In the genomic region with DNA sequence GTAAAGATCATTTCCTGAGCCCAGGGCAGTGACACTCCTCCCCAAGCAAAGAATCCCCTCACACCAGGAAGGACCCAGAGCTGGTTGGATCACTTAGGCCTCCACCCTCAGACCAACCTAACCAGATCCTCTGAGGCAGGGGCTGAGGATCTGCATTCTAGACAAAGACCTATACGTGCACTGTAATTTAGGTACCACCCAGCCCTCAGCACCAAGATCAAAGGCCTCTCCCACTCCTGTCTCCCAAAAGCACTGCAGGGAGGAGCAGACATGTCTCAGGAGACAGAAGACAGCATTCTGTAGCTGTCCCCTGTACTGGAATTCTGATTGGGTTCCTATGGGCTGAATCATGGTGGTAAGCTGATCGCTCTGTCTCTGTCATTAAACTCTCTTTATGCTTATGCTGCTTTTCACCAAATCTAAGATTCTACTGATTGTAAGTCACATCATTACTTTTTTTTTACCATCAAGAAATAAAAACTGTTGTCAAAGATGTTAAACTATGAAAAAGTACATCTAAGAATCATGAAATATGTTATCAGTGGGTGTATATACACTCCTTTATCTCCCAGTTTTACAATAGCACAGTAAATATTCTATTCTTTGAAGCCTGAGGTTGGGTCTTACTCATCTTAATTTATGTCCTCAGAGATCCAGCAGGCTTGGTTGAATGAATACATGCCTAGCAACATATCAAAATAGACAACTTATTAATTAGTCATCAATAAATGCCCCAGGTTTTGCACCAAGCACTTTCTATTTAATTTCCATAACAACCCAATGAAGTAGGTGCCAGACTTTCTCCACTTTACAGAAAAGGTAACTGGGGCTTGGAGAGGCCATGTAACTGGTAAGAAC, we compare ENCODE assay signal across 16 cellular contexts. TPM values are rescaled to one million over a fixed set of nuclear protein-coding genes. Genes with fewer than 3 reads are reported as not detected.
DNase-seq lines count a peak whose midpoint lies in the region; ATAC-seq, FAIRE-seq and TF ChIP-seq lines count a peak whose summit lies in the region.
"Had no signal": no experiment of that assay in that cellular context is flagged by ENCODE, and none has a peak within 500 bp of the region (broad histone marks: within the 10 kb centered on the region; RNA-seq: fewer than 3 reads in every experiment).

No MANE protein-coding gene starts in this region.

- POLR2A ChIA-PET in K562 (lab: Yijun Ruan, JAX), result interaction anchor here (0.6 to 0.8 kb wide), 2 partner anchors 192 to 337 kb away, joined by 3 to 4 read pairs; no protein-coding TSS in a partner anchor

- H3K4me3 Mint-ChIP-seq in HFFc6 (peak overlapping the region; percentile 35), mesothelial cell of epicardium (no peak overlapping the region)
- no peak overlapping the region for H3K4me3 Mint-ChIP-seq in effector memory CD8-positive, alpha-beta T cell
- H3K4me3 Mint-ChIP-seq: activated T-cell treated with anti-CD3 and anti-CD28 coated beads, Interleukin-2, amount 50 U/mL, for 24 hours had no signal

- peak; percentile 11 for FAIRE-seq in K562 (lab: Jason Lieb, UNC)
- FAIRE-seq: pancreas had no signal

- in situ Hi-C loops in K562 (cut with MboI), result loop anchor here (5.0 kb wide), 1 partner anchor 235 kb away; no protein-coding TSS in a partner anchor

- no peak overlapping the region for H3K27ac ChIP-seq in K562 (ENCODE audit: extremely low read depth, low read depth, low read length)
- H3K27ac ChIP-seq: colonic mucosa, pancreas, RWPE1, stomach had no signal

- WGBS in K562 (ENCODE audit: insufficient coverage, low coverage, missing lambda C conversion rate), result 4% methylated on average over 2 of the region's 2 CpGs

- no peak overlapping the region; a peak in 1 of 4 replicates for H3K9ac ChIP-seq in K562 (ENCODE audit: insufficient read depth in 1 of 2, low read depth in 2 of 2, low read length in 2 of 2)

- H3K27me3 ChIP-seq in K562 (ENCODE audit: control insufficient read depth in 2 of 2, insufficient read depth in 2 of 2, low read length in 2 of 2), result peaks cover 14 to 36% of the 10 kb centered on the region in 2 experiments
- H3K27me3 ChIP-seq: colonic mucosa, heart right ventricle, pancreas, stomach had no signal

- no peaks in the 10 kb centered on the region for H3K4me1 ChIP-seq in K562 (replicated peaks in 1 of 2; ENCODE audit: control insufficient read depth in 2 of 2, insufficient read depth in 2 of 2, low read length in 2 of 2)
- H3K4me1 ChIP-seq: colonic mucosa, pancreas had no signal

- no peak for TF ChIP-seq RAD21 in K562 (CRISPR knock-in tag; conservative IDR thresholded peaks at IDR 0.05 in 1 of 2, IDR thresholded peaks at IDR 0.05 in 1 of 2)

- TF ChIP-seq POLR2A in K562 (conservative IDR thresholded peaks at IDR 0.05), result no peak

- TF ChIP-seq CTCF in HFFc6 (IDR thresholded peaks at IDR 0.05), result no peak
- TF ChIP-seq CTCF in K562 (IDR thresholded peaks at IDR 0.05 in 2 of 3, conservative IDR thresholded peaks at IDR 0.05 in 1 of 3; ENCODE audit: insufficient read depth in 2 of 3, low read depth in 1 of 3, low read length in 3 of 3), result no peak
- no peak for TF ChIP-seq CTCF in mesothelial cell of epicardium (IDR thresholded peaks at IDR 0.05; ENCODE audit: unreplicated experiment)

- peak; percentile 47 for DNase-seq in AG08395 (ENCODE audit: low spot score)
- DNase-seq in HFFc6, result peak; percentile 68
- no peak for DNase-seq in K562 (ENCODE audit: extremely low read depth in 1 of 4, low spot score in 3 of 4)
- no peak for DNase-seq in mesothelial cell of epicardium (ENCODE audit: low spot score in 2 of 2, unreplicated experiment in 2 of 2)
- DNase-seq in NOMO-1 (lab: John Stamatoyannopoulos, UW; ENCODE audit: unreplicated experiment in 2 of 2), result no peak
- DNase-seq in DMS53 (lab: John Stamatoyannopoulos, UW), result no peak
- no peak for DNase-seq in GDM1 (lab: John Stamatoyannopoulos, UW)
- no peak for DNase-seq in effector memory CD8-positive, alpha-beta T cell
- DNase-seq: activated T-cell treated with anti-CD3 and anti-CD28 coated beads, Interleukin-2, amount 50 U/mL, for 24 hours; AML-193; colonic mucosa; heart right ventricle; mucosa of descending colon; pancreas; stomach had no signal

- H3K36me3 Mint-ChIP-seq in HFFc6 (ENCODE audit: low read depth) (peaks cover 9% of the 10 kb centered on the region; the same call in 1 of the 2 replicates), mesothelial cell of epicardium (peaks cover 2% of the 10 kb centered on the region)
- no peaks in the 10 kb centered on the region for H3K36me3 Mint-ChIP-seq in effector memory CD8-positive, alpha-beta T cell (ENCODE audit: insufficient read depth)

- BruUV-seq in K562 (replicated peaks; lab: Mats Ljungman, UMichigan), result no TSS peak

- H3K27ac Mint-ChIP-seq in HFFc6, result no peak overlapping the region; the same call in none of the 2 replicates
- peak overlapping the region; percentile 75 for H3K27ac Mint-ChIP-seq in mesothelial cell of epicardium
- no peak overlapping the region for H3K27ac Mint-ChIP-seq in effector memory CD8-positive, alpha-beta T cell
- H3K27ac Mint-ChIP-seq: activated T-cell treated with anti-CD3 and anti-CD28 coated beads, Interleukin-2, amount 50 U/mL, for 24 hours had no signal

- intact Hi-C loops in K562 (cut with micrococcal nuclease), result loop anchor here (5.0 kb wide), 2 partner anchors 255 to 435 kb away; no protein-coding TSS in a partner anchor

- H3K4me2 ChIP-seq in K562 (ENCODE audit: insufficient read depth, low read length), result no peak overlapping the region

- H2AFZ ChIP-seq in K562 (ENCODE audit: low read depth, low read length), result no peak overlapping the region

- H3K9me3 Mint-ChIP-seq in HFFc6 (peaks cover 14% of the 10 kb centered on the region), mesothelial cell of epicardium (peaks cover 9% of the 10 kb centered on the region)
- H3K9me3 Mint-ChIP-seq in effector memory CD8-positive, alpha-beta T cell, result no peaks in the 10 kb centered on the region
- H3K9me3 Mint-ChIP-seq: activated T-cell treated with anti-CD3 and anti-CD28 coated beads, Interleukin-2, amount 50 U/mL, for 24 hours had no signal

- H3K27me3 Mint-ChIP-seq in HFFc6 (ENCODE audit: insufficient read depth), result no peaks in the 10 kb centered on the region
- H3K27me3 Mint-ChIP-seq in mesothelial cell of epicardium (ENCODE audit: low read depth), result peaks cover 13% of the 10 kb centered on the region
- H3K27me3 Mint-ChIP-seq in effector memory CD8-positive, alpha-beta T cell, result peaks cover 16 to 46% of the 10 kb centered on the region in 2 donors

- no peak for ATAC-seq in K562
- no peak for ATAC-seq in effector memory CD8-positive, alpha-beta T cell (replicated peaks)
- ATAC-seq: heart right ventricle, mucosa of descending colon, pancreas had no signal

- H3K4me1 Mint-ChIP-seq in HFFc6 (ENCODE audit: low read depth) (peaks cover 57% of the 10 kb centered on the region; the same call in 1 of the 2 replicates), mesothelial cell of epicardium (peaks cover 19% of the 10 kb centered on the region)
- peaks cover 0 to 3% of the 10 kb centered on the region in 2 donors for H3K4me1 Mint-ChIP-seq in effector memory CD8-positive, alpha-beta T cell (ENCODE audit: low read depth in 2 of 2)

- CTCF ChIA-PET in K562 (lab: Yijun Ruan, JAX; ENCODE audit: low intra/inter-chr PET ratio), result interaction anchor here (0.7 kb wide), 1 partner anchor 254 kb away, joined by 3 read pairs; no protein-coding TSS in a partner anchor

- no peaks in the 10 kb centered on the region for H3K9me1 ChIP-seq in K562 (ENCODE audit: control insufficient read depth, insufficient read depth, low read length)

- H3K4me3 ChIP-seq in K562, result no peak overlapping the region
- H3K4me3 ChIP-seq: colonic mucosa, heart right ventricle, mucosa of descending colon, pancreas, stomach had no signal

- H3K79me2 ChIP-seq in K562 (ENCODE audit: control insufficient read depth, insufficient read depth, low read length), result no peaks in the 10 kb centered on the region

- H4K20me1 ChIP-seq in K562 (replicated peaks; ENCODE audit: control insufficient read depth, insufficient read depth, low read length), result no peaks in the 10 kb centered on the region; the same call in 1 of the 2 replicates

- H3K9me3 ChIP-seq in K562 (replicated peaks; ENCODE audit: control insufficient read depth, insufficient read depth, low read depth, low read length), result no peaks in the 10 kb centered on the region
- H3K9me3 ChIP-seq: colonic mucosa, heart right ventricle, mucosa of descending colon, pancreas, stomach had no signal

- H3K36me3 ChIP-seq in K562 (ENCODE audit: control insufficient read depth, insufficient read depth, low read length), result no peaks in the 10 kb centered on the region
- H3K36me3 ChIP-seq: colonic mucosa, heart right ventricle, pancreas, stomach had no signal

- no peak for TF ChIP-seq EP300 in K562 (IDR thresholded peaks at IDR 0.05; ENCODE audit: low read length)

RNA-seq across cellular contexts. Expression of gene MCFD2, which starts 28.3 kb away (rescaled TPM):
- total RNA-seq in HFFc6 (2021; fragmentation: NEBNext Ultra II Directional; extraction: Animal tissue kit (Norgen Biotek cat#: 25700)), result 100 to 1,000 TPM; 379 to 441 (median 410) TPM
- total RNA-seq in K562 (2011; cell fraction: chromatin; rRNA removed; ENCODE audit: low replicate concordance), result 97.6 and 157 TPM in 2 replicates
- 127 and 128 TPM in 2 replicates for total RNA-seq in K562 (2011; cell fraction: nucleolus; rRNA removed)
- total RNA-seq in K562 (2011; cell fraction: nucleoplasm; rRNA removed), result 152 and 201 TPM in 2 replicates
- total RNA-seq in K562 (2014; rRNA removed), result 78.6 and 82.9 TPM in 2 replicates
- total RNA-seq in K562 (2014; rRNA removed; fragmentation: Illumina TruSeq; extraction: Trizol), result 99.4 and 117 TPM in 2 replicates
- total RNA-seq in K562 (2015; rRNA removed; fragmentation: Illumina TruSeq; extraction: Trizol), result 95.8 and 100 TPM in 2 replicates
- 115 and 125 TPM in 2 replicates for total RNA-seq in K562 (2021)
- polyA plus RNA-seq in K562 (2011; rRNA removed), result 165 and 201 TPM in 2 replicates
- 73.3 and 94.0 TPM in 2 replicates for polyA plus RNA-seq in K562 (2011; cell fraction: cytosol; rRNA removed)
- 44.7 and 52.8 TPM in 2 replicates for polyA plus RNA-seq in K562 (2011; cell fraction: nucleus; rRNA removed)
- polyA plus RNA-seq in K562 (2012), result 122 and 156 TPM in 2 replicates
- polyA plus RNA-seq in K562 (2014; fragmentation: Illumina TruSeq; extraction: Trizol), result 110 and 123 TPM in 2 replicates
- polyA plus RNA-seq in K562 (2014; fragmentation: Nextera tagmentation; extraction: Ambion mirVana), result 100 to 1,000 TPM; 217 to 237 TPM
- 94.0 and 99.3 TPM in 2 replicates for polyA plus RNA-seq in K562 (2014; rRNA removed)
- 227 and 238 TPM in 2 replicates for polyA minus RNA-seq in K562 (2011; rRNA and poly(A)+ RNA removed)
- polyA minus RNA-seq in K562 (2011; cell fraction: cytosol; rRNA and poly(A)+ RNA removed), result 45.9 and 53.0 TPM in 2 replicates
- 34.2 and 54.3 TPM in 2 replicates for polyA minus RNA-seq in K562 (2011; cell fraction: nucleus; rRNA and poly(A)+ RNA removed)
- 78.0 to 82.0 TPM (median 81.9 TPM) in 3 replicates for total RNA-seq in mesothelial cell of epicardium

RNA-seq across cellular contexts. Expression of gene TTC7A, which starts 53.8 kb away (rescaled TPM):
- total RNA-seq in HFFc6 (2021; fragmentation: NEBNext Ultra II Directional; extraction: Animal tissue kit (Norgen Biotek cat#: 25700)), result 10 to 100 TPM; 17.6 to 27.7 (median 23.2) TPM
- total RNA-seq in K562 (2011; cell fraction: chromatin; rRNA removed; ENCODE audit: low replicate concordance), result 30.2 and 61.4 TPM in 2 replicates
- total RNA-seq in K562 (2011; cell fraction: nucleolus; rRNA removed), result 25.0 and 33.5 TPM in 2 replicates
- 22.7 and 28.2 TPM in 2 replicates for total RNA-seq in K562 (2011; cell fraction: nucleoplasm; rRNA removed)
- total RNA-seq in K562 (2014; rRNA removed), result 9.3 and 10.9 TPM in 2 replicates
- total RNA-seq in K562 (2014; rRNA removed; fragmentation: Illumina TruSeq; extraction: Trizol), result 4.2 and 4.8 TPM in 2 replicates
- total RNA-seq in K562 (2015; rRNA removed; fragmentation: Illumina TruSeq; extraction: Trizol), result 5.8 and 5.9 TPM in 2 replicates
- total RNA-seq in K562 (2021), result 14.5 and 15.0 TPM in 2 replicates
- polyA plus RNA-seq in K562 (2011; rRNA removed), result 7.1 and 9.3 TPM in 2 replicates
- 5.9 and 9.1 TPM in 2 replicates for polyA plus RNA-seq in K562 (2011; cell fraction: cytosol; rRNA removed)
- polyA plus RNA-seq in K562 (2011; cell fraction: nucleus; rRNA removed), result 26.0 and 36.1 TPM in 2 replicates
- 10.1 and 12.3 TPM in 2 replicates for polyA plus RNA-seq in K562 (2012)
- polyA plus RNA-seq in K562 (2014; fragmentation: Illumina TruSeq; extraction: Trizol), result 7.7 and 8.8 TPM in 2 replicates
- polyA plus RNA-seq in K562 (2014; fragmentation: Nextera tagmentation; extraction: Ambion mirVana), result under 1 TPM; 0.68 to 0.70 TPM
- 6.8 and 7.7 TPM in 2 replicates for polyA plus RNA-seq in K562 (2014; rRNA removed)
- 7.8 and 7.9 TPM in 2 replicates for polyA minus RNA-seq in K562 (2011; rRNA and poly(A)+ RNA removed)
- 5.4 and 8.4 TPM in 2 replicates for polyA minus RNA-seq in K562 (2011; cell fraction: cytosol; rRNA and poly(A)+ RNA removed)
- 16.6 and 18.9 TPM in 2 replicates for polyA minus RNA-seq in K562 (2011; cell fraction: nucleus; rRNA and poly(A)+ RNA removed)
- 12.1 to 13.9 TPM (median 12.8 TPM) in 3 replicates for total RNA-seq in mesothelial cell of epicardium

Comparison
In these comparisons a context has a peak if more than half of its experiments do, and no peak if none do; other contexts are left out.
1. DNase-seq: peak in AG08395 (single experiment) and HFFc6 (single experiment); none in K562 (0 of 4), mesothelial cell of epicardium (0 of 2), NOMO-1 (0 of 2), DMS53 (single experiment), GDM1 (single experiment) and effector memory CD8-positive, alpha-beta T cell (0 of 3).